8 cellular contexts compared by ENCODE assay signal in the genomic region with DNA sequence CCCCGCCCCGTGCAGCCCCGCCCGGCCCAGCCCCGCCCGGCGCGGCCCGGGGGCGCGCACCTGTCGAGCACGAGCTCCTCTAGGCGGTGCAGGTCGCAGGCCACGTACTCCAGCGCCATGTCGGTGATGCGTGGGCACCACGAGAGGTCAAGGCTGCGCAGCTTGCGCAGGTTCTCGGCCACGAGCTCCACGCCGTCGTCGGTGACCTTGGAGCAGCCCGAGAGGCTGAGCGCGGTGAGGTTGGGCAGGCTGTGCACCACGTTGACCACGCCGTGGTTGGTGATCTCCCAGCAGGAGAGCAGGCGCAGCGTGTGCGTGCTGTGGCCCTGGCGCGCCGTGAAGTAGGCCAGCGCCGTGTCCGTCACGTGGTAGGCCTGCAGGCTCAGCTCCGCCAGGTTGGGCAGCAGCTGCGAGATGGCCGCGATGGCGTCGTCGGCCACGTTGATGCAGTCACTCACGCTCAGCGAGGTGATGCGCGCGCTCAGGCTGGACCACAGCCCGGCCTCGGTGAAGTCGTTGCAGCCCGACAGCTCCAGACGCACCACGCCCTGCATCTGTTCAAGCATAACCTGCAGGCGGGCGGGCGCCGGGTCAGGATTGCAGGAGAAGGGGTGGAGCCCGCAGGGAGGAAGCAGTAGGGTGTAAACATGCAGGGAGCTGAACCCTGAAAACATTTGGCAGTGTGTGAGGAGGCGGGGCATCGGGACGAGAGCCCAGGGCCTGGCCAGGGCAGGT. TPM values are rescaled to one million over a fixed set of nuclear protein-coding genes. Genes with fewer than 3 reads are reported as not detected.
A peak's percentile ranks its signal among the peaks of the same experiment; 100 is the strongest.
DNase-seq lines count a peak whose midpoint lies in the region; ATAC-seq and TF ChIP-seq lines count a peak whose summit lies in the region.

No MANE protein-coding gene starts in this region.

- POLR2A ChIA-PET in activated CD8-positive, alpha-beta T cell treated with anti-CD3 and anti-CD28 coated beads, Interleukin-2, amount 10 ng/mL, durations not matched to agents 7 days and 5 days (lab: Charles Lee) = interaction anchor here (0.6 to 1.0 kb wide), 5 partner anchors 8 to 52 kb away, joined by 3 to 4 read pairs (median 4); a partner anchor contains a TSS

- H3K4me3 Mint-ChIP-seq in activated CD8-positive, alpha-beta T cell treated with anti-CD3 and anti-CD28 coated beads, Interleukin-2, amount 10 ng/mL, durations not matched to agents 7 days and 5 days = peak overlapping the region; percentile 76

- ATAC-seq in activated CD8-positive, alpha-beta T cell treated with anti-CD3 and anti-CD28 coated beads, Interleukin-2, amount 10 ng/mL, durations not matched to agents 7 days and 5 days = peak; percentile 81
- ATAC-seq in GM19023 (IDR thresholded peaks at IDR 0.05; ENCODE audit: unreplicated experiment) = no peak
- ATAC-seq in GM21576 (IDR thresholded peaks at IDR 0.05; ENCODE audit: unreplicated experiment) = no peak
- ATAC-seq in HG03457 (IDR thresholded peaks at IDR 0.05; ENCODE audit: unreplicated experiment) = no peak

- peak overlapping the region; percentile 78 for H3K27ac Mint-ChIP-seq in activated CD8-positive, alpha-beta T cell treated with anti-CD3 and anti-CD28 coated beads, Interleukin-2, amount 10 ng/mL, durations not matched to agents 7 days and 5 days

- TF ChIP-seq CTCF in GM12864 (IDR thresholded peaks at IDR 0.05; ENCODE audit: low read depth, low read length, missing control alignments) = no peak

- no peaks in the 10 kb centered on the region for H3K9me3 Mint-ChIP-seq in activated CD8-positive, alpha-beta T cell treated with anti-CD3 and anti-CD28 coated beads, Interleukin-2, amount 10 ng/mL, durations not matched to agents 7 days and 5 days (ENCODE audit: insufficient read depth)

- H3K4me3 ChIP-seq in GM12864 (ENCODE audit: low read depth, low read length) = peak overlapping the region; percentile 49

- no peaks in the 10 kb centered on the region for H3K36me3 Mint-ChIP-seq in activated CD8-positive, alpha-beta T cell treated with anti-CD3 and anti-CD28 coated beads, Interleukin-2, amount 10 ng/mL, durations not matched to agents 7 days and 5 days (ENCODE audit: low read depth)

- peaks cover 35% of the 10 kb centered on the region for H3K4me1 Mint-ChIP-seq in activated CD8-positive, alpha-beta T cell treated with anti-CD3 and anti-CD28 coated beads, Interleukin-2, amount 10 ng/mL, durations not matched to agents 7 days and 5 days (ENCODE audit: low read depth)

- DNase-seq in GM12864 (ENCODE audit: low read depth) (no peak), NCI-H2107 (lab: John Stamatoyannopoulos, UW) (peak; percentile 74), glomerular visceral epithelial cell (ENCODE audit: extremely low spot score) (peak; percentile 42)
- DNase-seq in activated CD8-positive, alpha-beta T cell treated with anti-CD3 and anti-CD28 coated beads, Interleukin-2, amount 10 ng/mL, durations not matched to agents 7 days and 5 days = peak; percentile 69
- peak; percentile 59 for DNase-seq in stimulated activated CD4-positive, alpha-beta T cell treated with anti-CD3 and anti-CD28 coated beads, Interleukin-2, amount 100 ng/mL, for 4 hours (ENCODE audit: low read depth)

- peaks cover 26% of the 10 kb centered on the region for H3K27me3 Mint-ChIP-seq in activated CD8-positive, alpha-beta T cell treated with anti-CD3 and anti-CD28 coated beads, Interleukin-2, amount 10 ng/mL, durations not matched to agents 7 days and 5 days (ENCODE audit: low read depth)

- CTCF ChIA-PET in activated CD8-positive, alpha-beta T cell treated with anti-CD3 and anti-CD28 coated beads, Interleukin-2, amount 10 ng/mL, durations not matched to agents 7 days and 5 days (lab: Charles Lee) = interaction anchor here (0.9 to 1.9 kb wide), 5 partner anchors 17 to 108 kb away, joined by 3 to 6 read pairs (median 5); a partner anchor contains a TSS

RNA-seq across cellular contexts. Expression of a gene that starts 5.3 kb away (rescaled TPM):
- 10 to 100 TPM; 16.9 to 19.4 TPM for total RNA-seq in activated CD8-positive, alpha-beta T cell treated with anti-CD3 and anti-CD28 coated beads, Interleukin-2, amount 10 ng/mL, durations not matched to agents 7 days and 5 days

RNA-seq across cellular contexts. Expression of a gene that starts 10.1 kb away (rescaled TPM):
- total RNA-seq in activated CD8-positive, alpha-beta T cell treated with anti-CD3 and anti-CD28 coated beads, Interleukin-2, amount 10 ng/mL, durations not matched to agents 7 days and 5 days = 1 to 10 TPM; 5.9 to 7.3 TPM

RNA-seq across cellular contexts. Expression of a gene that starts 11.4 kb away (rescaled TPM):
- 10 to 100 TPM; 36.1 to 39.0 TPM for total RNA-seq in activated CD8-positive, alpha-beta T cell treated with anti-CD3 and anti-CD28 coated beads, Interleukin-2, amount 10 ng/mL, durations not matched to agents 7 days and 5 days

RNA-seq across cellular contexts. Expression of a gene that starts 15.3 kb away (rescaled TPM):
- 10 to 100 TPM; 80.4 to 86.4 TPM for total RNA-seq in activated CD8-positive, alpha-beta T cell treated with anti-CD3 and anti-CD28 coated beads, Interleukin-2, amount 10 ng/mL, durations not matched to agents 7 days and 5 days

RNA-seq across cellular contexts. Expression of a gene that starts 19.4 kb away (rescaled TPM):
- total RNA-seq in activated CD8-positive, alpha-beta T cell treated with anti-CD3 and anti-CD28 coated beads, Interleukin-2, amount 10 ng/mL, durations not matched to agents 7 days and 5 days = 10 to 100 TPM in 1 of 2 experiments, 1 to 10 TPM in 1; 8.1 to 10.6 TPM
